7 cellular contexts compared by ENCODE assay signal in the genomic region with DNA sequence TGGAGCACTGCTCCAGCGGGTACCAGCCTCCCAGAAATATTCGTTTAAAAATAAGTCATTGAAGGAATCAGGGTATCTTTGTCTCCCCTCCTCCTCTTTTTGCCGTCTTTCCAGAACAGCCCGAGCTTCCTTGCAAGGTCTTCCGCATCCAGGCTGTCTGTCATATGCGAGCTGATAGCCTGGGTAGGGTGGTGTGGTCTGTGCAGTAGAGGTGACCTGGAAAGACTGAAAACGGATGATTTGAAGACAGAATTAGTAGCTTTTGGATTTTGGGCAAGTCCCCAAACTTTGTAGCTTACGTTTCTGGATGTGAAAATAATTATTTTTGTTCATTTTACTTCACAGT. TPM values are rescaled to one million over a fixed set of nuclear protein-coding genes. Genes with fewer than 3 reads are reported as not detected.
DNase-seq lines count a peak whose midpoint lies in the region; ATAC-seq lines count a peak whose summit lies in the region.

No MANE protein-coding gene starts in this region.

- no peaks in the 10 kb centered on the region for H3K27me3 ChIP-seq in iPS DF 6.9 (ENCODE audit: control insufficient read depth, insufficient read depth, low read length)

- no peaks in the 10 kb centered on the region for H3K36me3 ChIP-seq in iPS DF 6.9 (ENCODE audit: control insufficient read depth, insufficient read depth, low read length)

- H3K9me3 Mint-ChIP-seq in activated CD4-positive, alpha-beta memory T cell treated with anti-CD3 and anti-CD28 coated beads for 36 hours: no peaks in the 10 kb centered on the region
- no peaks in the 10 kb centered on the region for H3K9me3 Mint-ChIP-seq in stimulated activated effector memory CD8-positive, alpha-beta T cell treated with anti-CD3 and anti-CD28 coated beads, Interleukin-12 subunit alpha, Interleukin-12 subunit beta, amount 100 ng/mL, for 72 hours

- peak; percentile 5 for ATAC-seq in GM18870 (IDR thresholded peaks at IDR 0.05; ENCODE audit: unreplicated experiment)
- ATAC-seq in HG03095 (IDR thresholded peaks at IDR 0.05; ENCODE audit: unreplicated experiment): peak; percentile 6
- peak; percentile 0 for ATAC-seq in stimulated activated effector memory CD8-positive, alpha-beta T cell treated with anti-CD3 and anti-CD28 coated beads, Interleukin-12 subunit alpha, Interleukin-12 subunit beta, amount 100 ng/mL, for 72 hours

- H3K27ac Mint-ChIP-seq in activated CD4-positive, alpha-beta memory T cell treated with anti-CD3 and anti-CD28 coated beads for 36 hours: peak overlapping the region; percentile 90
- H3K27ac Mint-ChIP-seq in stimulated activated effector memory CD8-positive, alpha-beta T cell treated with anti-CD3 and anti-CD28 coated beads, Interleukin-12 subunit alpha, Interleukin-12 subunit beta, amount 100 ng/mL, for 72 hours: peak overlapping the region; percentile 91

- POLR2A ChIA-PET in activated CD4-positive, alpha-beta memory T cell treated with anti-CD3 and anti-CD28 coated beads for 36 hours (lab: Charles Lee): interaction anchor here (1.3 to 1.9 kb wide), 3 partner anchors 8 to 704 kb away, joined by 3 to 5 read pairs (median 3); a partner anchor contains a TSS

- no peaks in the 10 kb centered on the region for H3K27me3 Mint-ChIP-seq in activated CD4-positive, alpha-beta memory T cell treated with anti-CD3 and anti-CD28 coated beads for 36 hours

- H3K4me3 Mint-ChIP-seq in activated CD4-positive, alpha-beta memory T cell treated with anti-CD3 and anti-CD28 coated beads for 36 hours: peak overlapping the region; percentile 91
- peak overlapping the region; percentile 92 for H3K4me3 Mint-ChIP-seq in stimulated activated effector memory CD8-positive, alpha-beta T cell treated with anti-CD3 and anti-CD28 coated beads, Interleukin-12 subunit alpha, Interleukin-12 subunit beta, amount 100 ng/mL, for 72 hours

- peaks cover 11% of the 10 kb centered on the region for H3K4me1 Mint-ChIP-seq in activated CD4-positive, alpha-beta memory T cell treated with anti-CD3 and anti-CD28 coated beads for 36 hours (ENCODE audit: low read depth)
- peaks cover 11% of the 10 kb centered on the region for H3K4me1 Mint-ChIP-seq in stimulated activated effector memory CD8-positive, alpha-beta T cell treated with anti-CD3 and anti-CD28 coated beads, Interleukin-12 subunit alpha, Interleukin-12 subunit beta, amount 100 ng/mL, for 72 hours

- no peak overlapping the region for H3K27ac ChIP-seq in iPS DF 6.9 (ENCODE audit: low read length)

- H3K36me3 Mint-ChIP-seq in activated CD4-positive, alpha-beta memory T cell treated with anti-CD3 and anti-CD28 coated beads for 36 hours: no peaks in the 10 kb centered on the region
- no peaks in the 10 kb centered on the region for H3K36me3 Mint-ChIP-seq in stimulated activated effector memory CD8-positive, alpha-beta T cell treated with anti-CD3 and anti-CD28 coated beads, Interleukin-12 subunit alpha, Interleukin-12 subunit beta, amount 100 ng/mL, for 72 hours

- no CpG with 5 or more reads among the region's 8 CpGs for WGBS in iPS DF 6.9 (ENCODE audit: insufficient coverage, insufficient read length)

- intact Hi-C loops in activated CD4-positive, alpha-beta memory T cell treated with anti-CD3 and anti-CD28 coated beads for 36 hours (cut with micrococcal nuclease): loop anchor here (1.0 to 5.0 kb wide), 13 partner anchors 47 to 1424 kb away; a partner anchor contains a TSS

- H3K9me3 ChIP-seq in iPS DF 6.9 (ENCODE audit: control insufficient read depth, insufficient read depth, low read length): no peaks in the 10 kb centered on the region

- CTCF ChIA-PET in activated CD4-positive, alpha-beta memory T cell treated with anti-CD3 and anti-CD28 coated beads for 36 hours (lab: Charles Lee): interaction anchor here (0.9 to 2.6 kb wide), 6 partner anchors 9 to 704 kb away, joined by 4 to 24 read pairs (median 4); a partner anchor contains a TSS

- no peaks in the 10 kb centered on the region for H3K4me1 ChIP-seq in iPS DF 6.9 (ENCODE audit: control insufficient read depth, insufficient read depth, low read length)

- DNase-seq in activated CD4-positive, alpha-beta memory T cell treated with anti-CD3 and anti-CD28 coated beads for 36 hours: no peak
- DNase-seq in iPS DF 6.9 (ENCODE audit: low read depth, low spot score) (no peak), midbrain (lab: John Stamatoyannopoulos, UW) (no peak)
- DNase-seq in stimulated activated effector memory CD8-positive, alpha-beta T cell treated with anti-CD3 and anti-CD28 coated beads, Interleukin-12 subunit alpha, Interleukin-12 subunit beta, amount 100 ng/mL, for 72 hours (ENCODE audit: low spot score in 2 of 2): no peak
- DNase-seq in stimulated activated CD4-positive, alpha-beta T cell treated with anti-CD3 and anti-CD28 coated beads, Interleukin-12 subunit alpha, Interleukin-12 subunit beta, amount 100 ng/mL, for 4 hours: no peak

- peak overlapping the region; percentile 87; the same call in 1 of the 2 replicates for H3K4me3 ChIP-seq in iPS DF 6.9 (ENCODE audit: low read length)

RNA-seq across cellular contexts. Expression of a gene that starts 0.5 kb away (rescaled TPM):
- 10 to 100 TPM; 15.2 to 18.0 TPM for total RNA-seq in activated CD4-positive, alpha-beta memory T cell treated with anti-CD3 and anti-CD28 coated beads for 36 hours

RNA-seq across cellular contexts. Expression of a gene that starts 6.4 kb away (rescaled TPM):
- total RNA-seq in activated CD4-positive, alpha-beta memory T cell treated with anti-CD3 and anti-CD28 coated beads for 36 hours: under 1 TPM in 1 of 2 experiments, not detected in 1; 0.21 TPM
